In the genomic region with DNA sequence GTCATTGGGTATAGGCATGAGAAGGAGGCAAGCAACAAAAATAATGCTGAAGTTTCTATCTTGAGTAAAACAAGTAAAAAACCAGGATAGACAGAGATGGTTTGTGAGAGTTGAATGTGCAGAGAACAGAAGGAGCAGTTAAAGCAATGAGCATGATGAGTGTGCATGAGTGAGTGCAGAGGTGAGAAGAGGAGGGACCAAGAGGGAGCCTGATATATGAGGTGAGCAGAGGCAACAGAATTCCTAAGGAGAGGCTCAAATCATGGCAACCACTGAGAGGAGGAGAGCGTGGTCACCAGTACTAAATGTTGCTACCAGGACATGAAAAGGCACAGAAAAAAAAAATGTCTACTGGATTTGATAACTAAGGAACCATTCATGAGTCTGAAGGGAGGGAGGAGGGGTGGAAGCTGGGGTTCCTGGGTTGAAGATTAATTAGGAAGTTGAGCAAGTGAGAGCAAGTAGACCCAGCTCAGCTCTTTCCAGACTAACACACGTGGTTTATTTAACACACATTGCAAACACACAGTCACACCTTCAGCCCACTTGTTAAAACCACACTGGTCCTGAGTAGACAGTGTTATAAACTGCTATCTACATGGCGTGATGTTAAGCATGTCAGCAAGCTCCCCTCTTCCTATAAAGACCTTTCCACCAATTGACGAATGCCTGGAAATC, we compare ENCODE assay signal across 18 cellular contexts.
A peak's percentile ranks its signal among the peaks of the same experiment; 100 is the strongest.
DNase-seq lines count a peak whose midpoint lies in the region; ATAC-seq and TF ChIP-seq lines count a peak whose summit lies in the region.
"Had no signal": no experiment of that assay in that cellular context is flagged by ENCODE, and none has a peak within 500 bp of the region (broad histone marks: within the 10 kb centered on the region; RNA-seq: fewer than 3 reads in every experiment).

No MANE protein-coding gene starts in this region.

- no peak overlapping the region for H3K56ac ChIP-seq in IMR-90 (ENCODE audit: extremely low read depth, insufficient read depth, low read length)

- no peak overlapping the region for H3K4me2 ChIP-seq in IMR-90 (ENCODE audit: low read depth, low read length)

- no peak overlapping the region for H3K4ac ChIP-seq in IMR-90 (ENCODE audit: low read depth, low read length)

- WGBS in IMR-90 (ENCODE audit: extremely low coverage in 2 of 2, insufficient read length in 1 of 2), 2 experiments: 80% methylated on average over 1 of the region's 4 CpGs; no CpG with 5 or more reads in 1 of the 2 experiments
- WGBS in transverse colon (ENCODE audit: low coverage in 1 of 2), 2 donors: 40 to 42% methylated on average over 4 of the region's 4 CpGs

- H2BK20ac ChIP-seq in IMR-90 (ENCODE audit: low read depth, low read length): peak overlapping the region; percentile 61

- no peaks in the 10 kb centered on the region for H3K9me1 ChIP-seq in IMR-90 (ENCODE audit: insufficient read depth, low read length)

- TF ChIP-seq CTCF in right atrium auricular region (IDR thresholded peaks at IDR 0.05) (no peak), IMR-90 (conservative IDR thresholded peaks at IDR 0.05; ENCODE audit: low read depth, low read length) (no peak), transverse colon (IDR thresholded peaks at IDR 0.05) (no peak), osteocyte (IDR thresholded peaks at IDR 0.05) (no peak)

- CTCF ChIA-PET in IMR-90 (lab: Yijun Ruan, JAX): interaction anchor here (1.3 kb wide), 1 partner anchor 12 kb away, joined by 3 read pairs; no protein-coding TSS in a partner anchor

- H2BK15ac ChIP-seq in IMR-90 (ENCODE audit: low read depth, low read length): peak overlapping the region; percentile 56; the same call in 1 of the 3 replicates

- H2AK9ac ChIP-seq in IMR-90 (replicated peaks; ENCODE audit: low read depth, low read length, poor library complexity): no peak overlapping the region

- H3K27ac Mint-ChIP-seq in osteocyte (ENCODE audit: unreplicated experiment): no peak overlapping the region
- H3K27ac Mint-ChIP-seq: B cell; stimulated activated naive CD8-positive, alpha-beta T cell treated with anti-CD3 and anti-CD28 coated beads, Interleukin-15, amount 100 ng/mL, for 72 hours had no signal

- ATAC-seq in Right ventricle myocardium superior (ENCODE audit: poor library complexity) (peak; percentile 27), IMR-90 (ENCODE audit: low read depth) (no peak), SK-N-SH treated with all-trans-retinoic acid at 6 μM for 48 hours (no peak)
- ATAC-seq: pancreas; stimulated activated naive CD8-positive, alpha-beta T cell treated with anti-CD3 and anti-CD28 coated beads, Interleukin-15, amount 100 ng/mL, for 72 hours had no signal

- no peaks in the 10 kb centered on the region for H3K9me3 Mint-ChIP-seq in osteocyte (ENCODE audit: unreplicated experiment)

- H3K79me1 ChIP-seq in IMR-90 (ENCODE audit: low read depth in 1 of 2, low read length in 2 of 2): no peaks in the 10 kb centered on the region

- TF ChIP-seq POLR2A in IMR-90 (IDR thresholded peaks at IDR 0.05; ENCODE audit: low read depth, low read length) (no peak), transverse colon (IDR thresholded peaks at IDR 0.05) (no peak)

- H3K9ac ChIP-seq in IMR-90 (ENCODE audit: low read depth, low read length): no peak overlapping the region

- intact Hi-C loops in Right ventricle myocardium superior (cut with DNase I) (no loop called here), IMR-90 (cut with micrococcal nuclease) (loop anchor here (5.0 kb wide), 1 partner anchor 597 kb away; no protein-coding TSS in a partner anchor), transverse colon (cut with DNase I; ENCODE audit: low total_unique reads) (no loop called here)

- H3K27me3 Mint-ChIP-seq in osteocyte (ENCODE audit: unreplicated experiment): peaks cover 34% of the 10 kb centered on the region
- H3K27me3 Mint-ChIP-seq: B cell; stimulated activated naive CD8-positive, alpha-beta T cell treated with anti-CD3 and anti-CD28 coated beads, Interleukin-15, amount 100 ng/mL, for 72 hours had no signal

- H3K36me3 ChIP-seq in right atrium auricular region: no peaks in the 10 kb centered on the region
- H3K36me3 ChIP-seq in IMR-90 (ENCODE audit: control insufficient read depth, insufficient read depth, low read length): no peaks in the 10 kb centered on the region
- no peaks in the 10 kb centered on the region for H3K36me3 ChIP-seq in transverse colon
- no peaks in the 10 kb centered on the region for H3K36me3 ChIP-seq in H7 (replicated peaks; ENCODE audit: control insufficient read depth, insufficient read depth, low read length)
- H3K36me3 ChIP-seq: cardiac muscle cell, esophagus muscularis mucosa, pancreas, upper lobe of left lung had no signal

- H3K18ac ChIP-seq in IMR-90 (ENCODE audit: low read depth, low read length): no peak overlapping the region

- in situ Hi-C loops in IMR-90 (cut with MboI; ENCODE audit: low sequenced_read_pairs) (loop anchor here (25.0 kb wide), 1 partner anchor 922 kb away; no protein-coding TSS in a partner anchor), transverse colon (cut with MboI; ENCODE audit: low pct_ligation_motif_present in 1 of 4, low pct_unique_long_range_greater_than_20kb in 1 of 4, low sequenced_read_pairs in 3 of 4) (loop anchor here in 2 of 4 donors (25.0 kb wide), 2 partner anchors 497 to 522 kb away; no protein-coding TSS in a partner anchor)

- no peak overlapping the region for H3K4me3 ChIP-seq in right atrium auricular region
- H3K4me3 ChIP-seq in IMR-90 (ENCODE audit: insufficient read depth, low read depth, low read length): no peak overlapping the region
- H3K4me3 ChIP-seq in transverse colon: no peak overlapping the region
- H3K4me3 ChIP-seq in H7 (ENCODE audit: insufficient read depth, low read depth, low read length): no peak overlapping the region
- H3K4me3 ChIP-seq: cardiac muscle cell, esophagus muscularis mucosa, pancreas, upper lobe of left lung had no signal

- BruUV-seq in IMR-90 (replicated peaks; lab: Mats Ljungman, UMichigan): no TSS peak

- 0 out of 2 replicates have a peak overlapping the region, but pooled peaks have one; percentile 59 for H2BK120ac ChIP-seq in IMR-90 (ENCODE audit: low read depth, low read length)

- TF ChIP-seq EP300 in transverse colon (IDR thresholded peaks at IDR 0.05; ENCODE audit: low read depth): no peak

- DNase-seq in Right ventricle myocardium superior (no peak), right atrium auricular region (ENCODE audit: low spot score) (no peak), IMR-90 (no peak), kidney tubule cell (ENCODE audit: low spot score) (peak; percentile 78), transverse colon (peak; percentile 10), osteocyte (ENCODE audit: extremely low spot score, unreplicated experiment) (no peak), H7 (no peak)
- DNase-seq: activated gamma-delta T cell; naive B cell; NCI-H524 treated with DMSO at 0.1 percent for 48 hours; pancreas; SHP77; stimulated activated naive CD8-positive, alpha-beta T cell treated with anti-CD3 and anti-CD28 coated beads, Interleukin-15, amount 100 ng/mL, for 72 hours; upper lobe of left lung had no signal

- H3K23ac ChIP-seq in IMR-90 (ENCODE audit: low read depth, low read length): no peak overlapping the region

- H4K20me1 ChIP-seq in IMR-90 (ENCODE audit: insufficient read depth, low read length): no peaks in the 10 kb centered on the region

- no peaks in the 10 kb centered on the region for H3K36me3 Mint-ChIP-seq in osteocyte (ENCODE audit: unreplicated experiment)
- H3K36me3 Mint-ChIP-seq: naive B cell had no signal

- H3K4me1 ChIP-seq in right atrium auricular region (peaks cover 0 to 10% of the 10 kb centered on the region in 2 donors), IMR-90 (ENCODE audit: control insufficient read depth, insufficient read depth, low read length) (peaks cover 6% of the 10 kb centered on the region), transverse colon (peaks cover 0 to 14% (median 9%) of the 10 kb centered on the region in 4 donors)
- H3K4me1 ChIP-seq: pancreas, upper lobe of left lung had no signal

- no peaks in the 10 kb centered on the region for H3K27me3 ChIP-seq in right atrium auricular region
- no peaks in the 10 kb centered on the region for H3K27me3 ChIP-seq in IMR-90 (ENCODE audit: control insufficient read depth, insufficient read depth, low read length)
- H3K27me3 ChIP-seq in transverse colon: no peaks in the 10 kb centered on the region
- no peaks in the 10 kb centered on the region for H3K27me3 ChIP-seq in H7 (ENCODE audit: control insufficient read depth, insufficient read depth, low read length)
- H3K27me3 ChIP-seq: cardiac muscle cell, esophagus muscularis mucosa, pancreas, upper lobe of left lung had no signal

- H4K5ac ChIP-seq in IMR-90 (ENCODE audit: low read depth, low read length): no peak overlapping the region

- no peak overlapping the region for H2AFZ ChIP-seq in IMR-90 (replicated peaks; ENCODE audit: low read length, poor library complexity)

- TF ChIP-seq RAD21 in IMR-90 (IDR thresholded peaks at IDR 0.05; ENCODE audit: low read length): no peak

- H3K4me1 Mint-ChIP-seq in osteocyte (ENCODE audit: unreplicated experiment): no peaks in the 10 kb centered on the region
- H3K4me1 Mint-ChIP-seq: B cell; naive B cell; stimulated activated naive CD8-positive, alpha-beta T cell treated with anti-CD3 and anti-CD28 coated beads, Interleukin-15, amount 100 ng/mL, for 72 hours had no signal

- no peak overlapping the region for H4K8ac ChIP-seq in IMR-90 (ENCODE audit: low read depth in 2 of 2, low read length in 2 of 2)

- POLR2A ChIA-PET in IMR-90 (lab: Charles Lee; ENCODE audit: unreplicated experiment): no interaction called here

- no peak overlapping the region for H2BK5ac ChIP-seq in IMR-90 (ENCODE audit: low read depth, low read length, poor library complexity, severe bottlenecking)

- no peak overlapping the region for H2AK5ac ChIP-seq in IMR-90 (ENCODE audit: low read depth, low read length)

- peak overlapping the region; percentile 13; the same call in 1 of the 2 replicates for H4K91ac ChIP-seq in IMR-90 (ENCODE audit: insufficient read depth, low read depth, low read length)

- H3K4me3 Mint-ChIP-seq in osteocyte (ENCODE audit: unreplicated experiment): no peak overlapping the region
- H3K4me3 Mint-ChIP-seq: B cell; naive B cell; stimulated activated naive CD8-positive, alpha-beta T cell treated with anti-CD3 and anti-CD28 coated beads, Interleukin-15, amount 100 ng/mL, for 72 hours had no signal

- H3K9me3 ChIP-seq in right atrium auricular region (no peaks in the 10 kb centered on the region), IMR-90 (ENCODE audit: control insufficient read depth, insufficient read depth, low read length) (no peaks in the 10 kb centered on the region), transverse colon (no peaks in the 10 kb centered on the region)
- H3K9me3 ChIP-seq: esophagus muscularis mucosa, pancreas, upper lobe of left lung had no signal

- dilution Hi-C loops in IMR-90 (cut with HindIII; ENCODE audit: low sequenced_read_pairs, unreplicated experiment): no loop called here

- H3K14ac ChIP-seq in IMR-90 (replicated peaks; ENCODE audit: low read depth, low read length): no peak overlapping the region

- H3K27ac ChIP-seq in right atrium auricular region (no peak overlapping the region), IMR-90 (ENCODE audit: insufficient read depth, low read length) (no peak overlapping the region), transverse colon (peak overlapping the region in 2 of 4 donors; percentile 4 to 8)
- H3K27ac ChIP-seq: cardiac muscle cell, esophagus muscularis mucosa, pancreas, upper lobe of left lung had no signal

TF ChIP-seq in SK-N-SH treated with all-trans-retinoic acid at 6 μM for 48 hours, 23 proteins besides CTCF, POLR2A, EP300 and RAD21 (continues in another document):
- no peak for TF ChIP-seq ZFP3 (CRISPR knock-in tag; IDR thresholded peaks at IDR 0.05)

Comparison
In these comparisons a context has a peak if more than half of its experiments do, and no peak if none do; other contexts are left out.
1. DNase-seq: peak in kidney tubule cell (single experiment) and transverse colon (single experiment); none in Right ventricle myocardium superior (single experiment), right atrium auricular region (single experiment), IMR-90 (single experiment), osteocyte (single experiment) and H7 (single experiment).